Comparison of ENCODE assay signal across 1 cellular context in genomic region chr1:169586395-169587255, GRCh38.
A peak's percentile ranks its signal among the peaks of the same experiment; 100 is the strongest.
TF ChIP-seq lines count a peak whose summit lies in the region.

F5 (minus strand) TSS chr1:169586481; CDS start chr1:169586386, 95 bp downstream.

TF ChIP-seq in HepG2, 621 proteins besides CTCF, POLR2A, EP300 and RAD21 (continued from another document and continues in another):
- TF ChIP-seq SKI (IDR thresholded peaks at IDR 0.05; ENCODE audit: partially characterized antibody): no peak
- TF ChIP-seq SRF (IDR thresholded peaks at IDR 0.05; ENCODE audit: low read depth, low read length): no peak
- no peak for TF ChIP-seq SAFB2 (CRISPR knock-in tag; IDR thresholded peaks at IDR 0.05; ENCODE audit: borderline replicate concordance, low read depth)
- no peak for TF ChIP-seq ZNF572 (CRISPR knock-in tag; IDR thresholded peaks at IDR 0.05)
- peak; percentile 29; the same call in 1 of the 2 replicates for TF ChIP-seq POGK (CRISPR knock-in tag; conservative IDR thresholded peaks at IDR 0.05)
- TF ChIP-seq ZNF468 (CRISPR knock-in tag; IDR thresholded peaks at IDR 0.05): no peak
- no peak for TF ChIP-seq FUBP1 (CRISPR knock-in tag; IDR thresholded peaks at IDR 0.05; ENCODE audit: borderline replicate concordance)
- TF ChIP-seq ZNF773 (CRISPR knock-in tag; IDR thresholded peaks at IDR 0.05; ENCODE audit: borderline replicate concordance): no peak
- TF ChIP-seq MED13 (CRISPR knock-in tag; IDR thresholded peaks at IDR 0.05): 0 out of 2 replicates have a peak, but pooled peaks have one; percentile 35
- no peak; the same call in 1 of the 2 replicates for TF ChIP-seq AHDC1 (CRISPR knock-in tag; IDR thresholded peaks at IDR 0.05; ENCODE audit: borderline replicate concordance)
- TF ChIP-seq ZNF547 (CRISPR knock-in tag; IDR thresholded peaks at IDR 0.05): peak; percentile 63; the same call in 1 of the 2 replicates
- TF ChIP-seq ZMYM2 (CRISPR knock-in tag; IDR thresholded peaks at IDR 0.05): no peak
- no peak for TF ChIP-seq HES4 (CRISPR knock-in tag; IDR thresholded peaks at IDR 0.05; ENCODE audit: borderline replicate concordance)
- peak; percentile 49; the same call in 1 of the 2 replicates for TF ChIP-seq ZNF580 (CRISPR knock-in tag; IDR thresholded peaks at IDR 0.05; ENCODE audit: borderline replicate concordance, low read depth)
- no peak; the same call in 1 of the 2 replicates for TF ChIP-seq ZBTB7B (CRISPR knock-in tag; IDR thresholded peaks at IDR 0.05)
- TF ChIP-seq CENPX (CRISPR knock-in tag; IDR thresholded peaks at IDR 0.05): no peak
- TF ChIP-seq XRCC5 (optimal IDR thresholded peaks at IDR 0.05; ENCODE audit: low read length): peak; percentile 90
- TF ChIP-seq ZNF136 (CRISPR knock-in tag; IDR thresholded peaks at IDR 0.05; ENCODE audit: low read depth): no peak
- peak; percentile 88; the same call in 1 of the 2 replicates for TF ChIP-seq ZSCAN21 (CRISPR knock-in tag; IDR thresholded peaks at IDR 0.05; ENCODE audit: borderline replicate concordance)
- TF ChIP-seq CCDC6 (CRISPR knock-in tag; IDR thresholded peaks at IDR 0.05): no peak
- TF ChIP-seq HOXA9 (CRISPR knock-in tag; IDR thresholded peaks at IDR 0.05; ENCODE audit: borderline replicate concordance): peak; percentile 69; the same call in 1 of the 2 replicates
- no peak for TF ChIP-seq ZFP62 (CRISPR knock-in tag; IDR thresholded peaks at IDR 0.05)
- no peak for TF ChIP-seq E2F2 (CRISPR knock-in tag; IDR thresholded peaks at IDR 0.05; ENCODE audit: borderline replicate concordance)
- no peak for TF ChIP-seq RFX3 (CRISPR knock-in tag; IDR thresholded peaks at IDR 0.05)
- 0 out of 2 replicates have a peak, but pooled peaks have one; percentile 26 for TF ChIP-seq ZBTB10 (CRISPR knock-in tag; IDR thresholded peaks at IDR 0.05; ENCODE audit: borderline replicate concordance)
- TF ChIP-seq ZNF619 (CRISPR knock-in tag; IDR thresholded peaks at IDR 0.05): no peak; the same call in 1 of the 2 replicates
- TF ChIP-seq FOXC1 (CRISPR knock-in tag; IDR thresholded peaks at IDR 0.05; ENCODE audit: borderline replicate concordance): peak; percentile 79; the same call in 1 of the 2 replicates
- TF ChIP-seq MLX (CRISPR knock-in tag; IDR thresholded peaks at IDR 0.05): no peak
- TF ChIP-seq ISX (CRISPR knock-in tag; conservative IDR thresholded peaks at IDR 0.05): no peak; the same call in 1 of the 2 replicates
- peak; percentile 70 for TF ChIP-seq IRF2 (CRISPR knock-in tag; IDR thresholded peaks at IDR 0.05)
- TF ChIP-seq ETV5 (CRISPR knock-in tag; IDR thresholded peaks at IDR 0.05; ENCODE audit: borderline replicate concordance): no peak; the same call in 1 of the 2 replicates
- TF ChIP-seq TOE1 (CRISPR knock-in tag; IDR thresholded peaks at IDR 0.05): no peak
- TF ChIP-seq ZNF780A (CRISPR knock-in tag; IDR thresholded peaks at IDR 0.05): peak; percentile 37; the same call in 1 of the 2 replicates
- TF ChIP-seq PAWR (CRISPR knock-in tag; IDR thresholded peaks at IDR 0.05; ENCODE audit: borderline replicate concordance): no peak
- TF ChIP-seq HBP1 (CRISPR knock-in tag; IDR thresholded peaks at IDR 0.05; ENCODE audit: low read depth): peak; percentile 79
- peak; percentile 70 for TF ChIP-seq ERF (CRISPR knock-in tag; IDR thresholded peaks at IDR 0.05)
- peak; percentile 40 for TF ChIP-seq YY1 (IDR thresholded peaks at IDR 0.05; ENCODE audit: insufficient read depth, insufficient replicate concordance, low read depth, low read length)
- no peak for TF ChIP-seq ZNF430 (CRISPR knock-in tag; IDR thresholded peaks at IDR 0.05)
- TF ChIP-seq KDM4B (CRISPR knock-in tag; IDR thresholded peaks at IDR 0.05): peak; percentile 90; the same call in 1 of the 2 replicates
- no peak for TF ChIP-seq TCF7 (IDR thresholded peaks at IDR 0.05; ENCODE audit: low read depth)
- no peak for TF ChIP-seq ATF7 (IDR thresholded peaks at IDR 0.05)
- 0 out of 2 replicates have a peak, but pooled peaks have one; percentile 39 for TF ChIP-seq ATF7 (CRISPR knock-in tag; IDR thresholded peaks at IDR 0.05)
- no peak for TF ChIP-seq ZUFSP (CRISPR knock-in tag; IDR thresholded peaks at IDR 0.05; ENCODE audit: borderline replicate concordance)
- TF ChIP-seq KDM1A (CRISPR knock-in tag; IDR thresholded peaks at IDR 0.05): 0 out of 2 replicates have a peak, but pooled peaks have one; percentile 43
- no peak for TF ChIP-seq HMG20B (CRISPR knock-in tag; conservative IDR thresholded peaks at IDR 0.05)
- TF ChIP-seq TAF1 (CRISPR knock-in tag; IDR thresholded peaks at IDR 0.05): peak; percentile 94
- no peak for TF ChIP-seq ZNF75D (CRISPR knock-in tag; IDR thresholded peaks at IDR 0.05; ENCODE audit: borderline replicate concordance)
- TF ChIP-seq GLI4 (CRISPR knock-in tag; IDR thresholded peaks at IDR 0.05; ENCODE audit: borderline replicate concordance): peak; percentile 39; the same call in 1 of the 2 replicates
- TF ChIP-seq CAMTA2 (CRISPR knock-in tag; IDR thresholded peaks at IDR 0.05; ENCODE audit: borderline replicate concordance): no peak
- peak; percentile 61 for TF ChIP-seq ELF3 (CRISPR knock-in tag; IDR thresholded peaks at IDR 0.05)
- 0 out of 2 replicates have a peak, but pooled peaks have one; percentile 42 for TF ChIP-seq ZNF101 (CRISPR knock-in tag; IDR thresholded peaks at IDR 0.05; ENCODE audit: borderline replicate concordance, low read depth)
